Comparison of ENCODE assay signal across 1 cellular context in the genomic region with DNA sequence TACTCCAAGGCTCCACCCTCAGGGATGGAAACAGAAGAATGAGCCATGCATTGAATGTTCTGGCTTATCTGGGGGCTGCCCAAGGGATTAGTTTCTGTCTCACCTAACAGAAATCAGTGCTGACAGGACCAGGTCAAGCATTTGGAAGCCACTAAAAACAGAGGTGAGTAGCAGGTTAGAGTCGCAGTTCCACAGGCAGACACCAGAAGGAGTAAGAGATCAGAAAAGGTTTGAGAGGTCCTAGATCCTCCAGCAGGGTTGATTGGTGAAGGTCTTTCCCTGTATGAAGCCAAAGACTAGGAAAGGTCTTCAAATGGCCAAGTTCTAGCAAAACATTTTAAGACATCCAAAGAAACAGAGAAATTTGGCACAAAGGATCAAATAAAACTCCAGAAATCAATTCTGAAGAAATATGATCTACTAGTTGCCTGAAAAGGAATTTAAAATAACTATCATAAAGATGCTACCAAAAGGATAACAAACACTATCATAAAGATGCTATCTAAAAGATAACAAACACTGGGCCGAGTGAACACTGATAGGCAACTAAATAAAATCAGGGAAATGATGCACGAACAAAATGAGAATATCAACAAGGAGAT.
TF ChIP-seq lines count a peak whose summit lies in the region.

No MANE protein-coding gene starts in this region.

TF ChIP-seq in endothelial cell of umbilical vein, 7 proteins besides CTCF, POLR2A, EP300 and RAD21:
- TF ChIP-seq MYC (IDR thresholded peaks at IDR 0.05; ENCODE audit: low read depth, low read length) = no peak
- no peak for TF ChIP-seq FOS (IDR thresholded peaks at IDR 0.05; ENCODE audit: borderline replicate concordance, insufficient read depth, low read length)
- no peak for TF ChIP-seq GATA2 (IDR thresholded peaks at IDR 0.05; ENCODE audit: insufficient read depth, insufficient read length, low read depth, low read length)
- TF ChIP-seq JUN (IDR thresholded peaks at IDR 0.05; ENCODE audit: borderline replicate concordance, insufficient read depth, insufficient read length, low read depth) = no peak
- TF ChIP-seq, protein P1, sequence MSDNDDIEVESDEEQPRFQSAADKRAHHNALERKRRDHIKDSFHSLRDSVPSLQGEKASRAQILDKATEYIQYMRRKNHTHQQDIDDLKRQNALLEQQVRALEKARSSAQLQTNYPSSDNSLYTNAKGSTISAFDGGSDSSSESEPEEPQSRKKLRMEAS (IDR thresholded peaks at IDR 0.05; ENCODE audit: insufficient read depth, insufficient read length) = no peak
- no peak for TF ChIP-seq EZH2 (IDR thresholded peaks at IDR 0.05; ENCODE audit: borderline replicate concordance, low read depth, low read length, severe bottlenecking)
- no peak for TF ChIP-seq POLR2AphosphoS5 (IDR thresholded peaks at IDR 0.05; ENCODE audit: insufficient read depth, low read depth, low read length)
